ENCODE assay signal across 19 cellular contexts in the genomic region with DNA sequence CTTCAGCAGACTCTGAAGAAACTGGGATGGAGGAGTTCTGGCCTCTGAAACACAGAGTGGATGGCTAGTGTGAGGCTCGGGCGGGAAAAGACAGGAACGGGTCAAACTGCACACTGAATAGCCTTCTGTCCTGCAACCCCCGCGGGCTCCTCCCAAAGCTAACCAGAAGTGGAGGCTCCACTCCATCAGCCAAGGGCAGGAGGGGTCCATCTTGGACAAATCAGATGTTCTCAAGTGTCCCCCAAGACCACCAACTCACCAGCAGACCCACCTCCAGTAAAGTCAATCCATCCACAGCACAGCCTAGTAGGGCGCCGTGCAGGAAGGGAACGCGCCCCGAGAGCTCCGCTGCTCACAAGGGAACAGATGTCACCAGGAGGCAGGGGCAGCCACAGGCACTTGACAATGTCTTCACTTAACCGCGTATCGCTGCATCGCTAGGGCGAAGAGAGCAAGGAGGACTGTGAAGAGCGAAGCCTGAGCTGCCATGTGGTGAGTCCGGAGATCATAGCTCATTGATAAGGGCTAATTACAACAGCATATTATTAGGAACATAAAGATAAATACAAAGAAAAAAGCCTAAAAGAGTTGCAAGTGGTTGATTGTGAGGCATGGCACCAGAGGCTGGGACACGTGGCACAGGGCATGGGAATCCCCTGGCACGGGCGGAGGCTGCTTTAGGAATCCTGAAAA.
DNase-seq lines count a peak whose midpoint lies in the region; ATAC-seq and TF ChIP-seq lines count a peak whose summit lies in the region.
"Had no signal": no experiment of that assay in that cellular context is flagged by ENCODE, and none has a peak within 500 bp of the region (broad histone marks: within the 10 kb centered on the region; RNA-seq: fewer than 3 reads in every experiment).

No MANE protein-coding gene starts in this region.

- no peaks in the 10 kb centered on the region for H3F3A ChIP-seq in SK-N-SH (replicated peaks; ENCODE audit: insufficient read depth)

- H3K4me3 ChIP-seq in SK-N-SH (ENCODE audit: low read depth in 2 of 2, low read length in 1 of 2) (no peak overlapping the region), H7 (ENCODE audit: insufficient read depth, low read depth, low read length) (no peak overlapping the region), endodermal cell (ENCODE audit: low read length) (no peak overlapping the region), spleen (no peak overlapping the region), esophagus squamous epithelium (no peak overlapping the region)

- intact Hi-C loops in spleen (cut with DNase I; ENCODE audit: low total_unique reads) (no loop called here), esophagus squamous epithelium (cut with DNase I) (no loop called here)

- 70% methylated on average over 21 of the region's 21 CpGs for WGBS in SK-N-SH (ENCODE audit: low lambda C conversion rate)
- 92 to 97% methylated on average over 6 to 21 of the region's 21 CpGs for WGBS in endodermal cell (ENCODE audit: insufficient coverage in 1 of 2, insufficient read length in 1 of 2), 2 experiments
- WGBS in spleen, 5 donors: 90 to 95% (median 92%) methylated on average over 21 of the region's 21 CpGs
- 73 to 85% methylated on average over 12 to 13 of the region's 21 CpGs for WGBS in esophagus squamous epithelium, 2 donors

- H3K4me3 Mint-ChIP-seq in endodermal cell (no peak overlapping the region), WTC11 (no peak overlapping the region)
- H3K4me3 Mint-ChIP-seq: B cell; CD4-positive, alpha-beta T cell; IgD-negative memory B cell had no signal

- H3K9ac ChIP-seq in SK-N-SH (no peak overlapping the region), endodermal cell (ENCODE audit: extremely low read depth, low read length, poor library complexity, severe bottlenecking) (no peak overlapping the region)

- DNase-seq in SK-N-SH (peak; percentile 23), H7 (peak; percentile 7), endodermal cell (peak; percentile 30), spleen (peak; percentile 68), WTC11 (ENCODE audit: low spot score) (no peak), esophagus squamous epithelium (lab: John Stamatoyannopoulos, UW) (no peak)
- DNase-seq: Caco-2; CD4-positive, alpha-beta T cell; HCEC 1CT; Karpas-422; NCI-H1436; NCI-H1930; NCI-H82; RPMI8226; SHP77 treated with DMSO at 0.1 percent for 48 hours had no signal

- H3K9me2 ChIP-seq in SK-N-SH: no peaks in the 10 kb centered on the region

- no peaks in the 10 kb centered on the region for H3K36me3 Mint-ChIP-seq in endodermal cell (ENCODE audit: low read depth)
- H3K36me3 Mint-ChIP-seq in WTC11: peaks cover 13% of the 10 kb centered on the region
- H3K36me3 Mint-ChIP-seq: IgD-negative memory B cell had no signal

- H3K27ac Mint-ChIP-seq in endodermal cell (no peak overlapping the region), WTC11 (no peak overlapping the region)
- H3K27ac Mint-ChIP-seq: B cell; CD4-positive, alpha-beta T cell; IgD-negative memory B cell had no signal

- H3K27me3 ChIP-seq in SK-N-SH (ENCODE audit: insufficient read depth) (no peaks in the 10 kb centered on the region), H7 (ENCODE audit: control insufficient read depth, insufficient read depth, low read length) (no peaks in the 10 kb centered on the region), endodermal cell (ENCODE audit: control insufficient read depth, insufficient read depth, low read length, poor library complexity, severe bottlenecking) (no peaks in the 10 kb centered on the region), spleen (replicated peaks in 1 of 7) (no peaks in the 10 kb centered on the region), esophagus squamous epithelium (no peaks in the 10 kb centered on the region)

- CTCF ChIA-PET in SK-N-SH (lab: Yijun Ruan, JAX) (no interaction called here), WTC11 (lab: Charles Lee) (interaction anchor here (1.1 kb wide), 1 partner anchor 18 kb away, joined by 3 read pairs; no protein-coding TSS in a partner anchor)

- H3K79me2 ChIP-seq in SK-N-SH (ENCODE audit: insufficient read depth): no peaks in the 10 kb centered on the region

- H3K27me3 Mint-ChIP-seq in endodermal cell (ENCODE audit: insufficient read depth): no peaks in the 10 kb centered on the region
- H3K27me3 Mint-ChIP-seq in WTC11 (ENCODE audit: low read depth): no peaks in the 10 kb centered on the region; the same call in none of the 2 replicates
- H3K27me3 Mint-ChIP-seq: IgD-negative memory B cell had no signal

- no peak for TF ChIP-seq RAD21 in SK-N-SH (IDR thresholded peaks at IDR 0.05; ENCODE audit: low read length)

- no peak for TF ChIP-seq EP300 in SK-N-SH (IDR thresholded peaks at IDR 0.05; ENCODE audit: borderline replicate concordance in 1 of 2, low read depth in 1 of 2, low read length in 1 of 2)

- H3K4me1 ChIP-seq in SK-N-SH (ENCODE audit: control insufficient read depth in 1 of 2, insufficient read depth in 2 of 2, low read depth in 1 of 2, low read length in 1 of 2) (peaks cover 0 to 6% of the 10 kb centered on the region in 2 experiments; a peak in 1 of 4 replicates), endodermal cell (ENCODE audit: control insufficient read depth, insufficient read depth, low read length) (no peaks in the 10 kb centered on the region), spleen (no peaks in the 10 kb centered on the region), esophagus squamous epithelium (no peaks in the 10 kb centered on the region)
- H3K4me1 ChIP-seq: Caco-2 had no signal

- TF ChIP-seq POLR2A in spleen (IDR thresholded peaks at IDR 0.05): no peak
- TF ChIP-seq POLR2A in esophagus squamous epithelium (IDR thresholded peaks at IDR 0.05): no peak

- ATAC-seq in SK-N-SH treated with all-trans-retinoic acid at 6 μM for 48 hours: no peak
- ATAC-seq in GM21390 (IDR thresholded peaks at IDR 0.05; ENCODE audit: unreplicated experiment): no peak
- no peak for ATAC-seq in WTC11

- no peak for TF ChIP-seq CTCF in SK-N-SH (IDR thresholded peaks at IDR 0.05)
- TF ChIP-seq CTCF in endodermal cell (conservative IDR thresholded peaks at IDR 0.05): no peak
- no peak for TF ChIP-seq CTCF in spleen (IDR thresholded peaks at IDR 0.05 in 8 of 11, conservative IDR thresholded peaks at IDR 0.05 in 3 of 11)
- TF ChIP-seq CTCF in WTC11 (IDR thresholded peaks at IDR 0.05): no peak
- TF ChIP-seq CTCF in esophagus squamous epithelium (IDR thresholded peaks at IDR 0.05): no peak

- H4K20me1 ChIP-seq in SK-N-SH (ENCODE audit: insufficient read depth): no peaks in the 10 kb centered on the region

- no peak overlapping the region for H3K27ac ChIP-seq in SK-N-SH (ENCODE audit: low read depth in 2 of 2, low read length in 1 of 2)
- no peak overlapping the region for H3K27ac ChIP-seq in endodermal cell (ENCODE audit: low read depth, low read length)
- H3K27ac ChIP-seq in spleen: no peak overlapping the region
- H3K27ac ChIP-seq in esophagus squamous epithelium: no peak overlapping the region

- no peaks in the 10 kb centered on the region for H3K9me3 ChIP-seq in SK-N-SH
- peaks cover 8% of the 10 kb centered on the region for H3K9me3 ChIP-seq in endodermal cell (ENCODE audit: control insufficient read depth, low read length)
- H3K9me3 ChIP-seq in spleen: peaks cover 0 to 17% (median 15%) of the 10 kb centered on the region in 8 donors
- peaks cover 0 to 7% (median 7%) of the 10 kb centered on the region in 3 donors for H3K9me3 ChIP-seq in esophagus squamous epithelium

- POLR2A ChIA-PET in SK-N-SH (lab: Yijun Ruan, JAX): no interaction called here
- POLR2A ChIA-PET in WTC11 (lab: Charles Lee): no interaction called here

- H3K9me3 Mint-ChIP-seq in endodermal cell (peaks cover 5% of the 10 kb centered on the region), WTC11 (peaks cover 38% of the 10 kb centered on the region)

- no peak overlapping the region for H3K4me2 ChIP-seq in SK-N-SH

- H2AFZ ChIP-seq in SK-N-SH (ENCODE audit: low read depth): no peak overlapping the region

- H3K36me3 ChIP-seq in SK-N-SH (replicated peaks in 1 of 2; ENCODE audit: control insufficient read depth in 1 of 2, insufficient read depth in 2 of 2, low read length in 1 of 2) (no peaks in the 10 kb centered on the region), H7 (replicated peaks; ENCODE audit: control insufficient read depth, insufficient read depth, low read length) (no peaks in the 10 kb centered on the region), endodermal cell (ENCODE audit: control insufficient read depth, insufficient read depth, low read length) (no peaks in the 10 kb centered on the region), spleen (no peaks in the 10 kb centered on the region), esophagus squamous epithelium (no peaks in the 10 kb centered on the region)

- H3K4me1 Mint-ChIP-seq in endodermal cell (no peaks in the 10 kb centered on the region), WTC11 (no peaks in the 10 kb centered on the region)
- H3K4me1 Mint-ChIP-seq: B cell, IgD-negative memory B cell had no signal

TF ChIP-seq in SK-N-SH, 30 proteins besides CTCF, POLR2A, EP300 and RAD21 (continues in another document):
- TF ChIP-seq RCOR1 (IDR thresholded peaks at IDR 0.05; ENCODE audit: low read length) (no peak), TCF12 (IDR thresholded peaks at IDR 0.05) (no peak), NRF1 (IDR thresholded peaks at IDR 0.05; ENCODE audit: low read depth, low read length) (no peak), SIN3A (IDR thresholded peaks at IDR 0.05; ENCODE audit: borderline replicate concordance, low read depth, low read length) (no peak), FOXM1 (IDR thresholded peaks at IDR 0.05; ENCODE audit: low read depth) (no peak)

TF ChIP-seq in SK-N-SH treated with all-trans-retinoic acid at 6 μM for 48 hours, 23 proteins besides CTCF, POLR2A, EP300 and RAD21 (continues in another document):
- TF ChIP-seq ZFP30 (CRISPR knock-in tag; IDR thresholded peaks at IDR 0.05) (no peak), ZC3H10 (CRISPR knock-in tag; IDR thresholded peaks at IDR 0.05) (no peak), ZNF70 (CRISPR knock-in tag; IDR thresholded peaks at IDR 0.05) (no peak), CSDC2 (CRISPR knock-in tag; IDR thresholded peaks at IDR 0.05) (no peak), ZNF565 (CRISPR knock-in tag; conservative IDR thresholded peaks at IDR 0.05; ENCODE audit: low read depth) (no peak), ESRRG (CRISPR knock-in tag; IDR thresholded peaks at IDR 0.05) (no peak)

TF ChIP-seq in WTC11, 78 proteins besides CTCF, POLR2A, EP300 and RAD21 (continues in another document):
- no peak for TF ChIP-seq JAZF1 (CRISPR knock-in tag; IDR thresholded peaks at IDR 0.05)
- TF ChIP-seq, protein P1, sequence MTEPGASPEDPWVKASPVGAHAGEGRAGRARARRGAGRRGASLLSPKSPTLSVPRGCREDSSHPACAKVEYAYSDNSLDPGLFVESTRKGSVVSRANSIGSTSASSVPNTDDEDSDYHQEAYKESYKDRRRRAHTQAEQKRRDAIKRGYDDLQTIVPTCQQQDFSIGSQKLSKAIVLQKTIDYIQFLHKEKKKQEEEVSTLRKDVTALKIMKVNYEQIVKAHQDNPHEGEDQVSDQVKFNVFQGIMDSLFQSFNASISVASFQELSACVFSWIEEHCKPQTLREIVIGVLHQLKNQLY (CRISPR knock-in tag; IDR thresholded peaks at IDR 0.05): no peak

Comparison
In these comparisons a context has a peak if more than half of its experiments do, and no peak if none do; other contexts are left out.
1. DNase-seq: peak in SK-N-SH (single experiment), H7 (single experiment), endodermal cell (single experiment) and spleen (single experiment); none in WTC11 (single experiment) and esophagus squamous epithelium (single experiment).